Comparison of ENCODE assay signal across 14 cellular contexts in genomic region chr19:8393192-8393870, GRCh38. TPM values are rescaled to one million over a fixed set of nuclear protein-coding genes. Genes with fewer than 3 reads are reported as not detected.
A peak's percentile ranks its signal among the peaks of the same experiment; 100 is the strongest.
DNase-seq lines count a peak whose midpoint lies in the region; ATAC-seq and TF ChIP-seq lines count a peak whose summit lies in the region.
"Had no signal": no experiment of that assay in that cellular context is flagged by ENCODE, and none has a peak within 500 bp of the region (broad histone marks: within the 10 kb centered on the region; RNA-seq: fewer than 3 reads in every experiment).

No MANE protein-coding gene starts in this region.

- DNase-seq in Panc1 (ENCODE audit: low read depth, low spot score), result no peak
- no peak for DNase-seq in right atrium auricular region (ENCODE audit: low spot score)
- peak; percentile 63 for DNase-seq in posterior vena cava (ENCODE audit: low spot score)
- no peak for DNase-seq in naive thymus-derived CD4-positive, alpha-beta T cell
- DNase-seq in activated effector memory CD4-positive, alpha-beta T cell treated with anti-CD3 and anti-CD28 coated beads, Interleukin-2, amount 50 U/mL, for 16 hours, result no peak
- DNase-seq in NCI-H1694 (lab: John Stamatoyannopoulos, UW), result no peak
- DNase-seq: activated B cell treated with CpG ODN at 0.5 μM for 24 hours; activated T-cell treated with anti-CD3 and anti-CD28 coated beads, Interleukin-2, amount 50 U/mL, for 1 hour; GF-D8; MV-4-11; SIG-M5 had no signal

- H3K4me1 ChIP-seq in Panc1 (ENCODE audit: control insufficient read depth, insufficient read depth, low read length) (peaks cover 68% of the 10 kb centered on the region), right atrium auricular region (peaks cover 0 to 84% of the 10 kb centered on the region in 2 donors)
- peaks cover 8% of the 10 kb centered on the region in 2 donors for H3K4me1 ChIP-seq in naive thymus-derived CD4-positive, alpha-beta T cell (ENCODE audit: control insufficient read depth in 2 of 2, insufficient read depth in 2 of 2, low read length in 2 of 2)

- TF ChIP-seq CTCF in 22Rv1 (IDR thresholded peaks at IDR 0.05) (no peak), Panc1 (IDR thresholded peaks at IDR 0.05) (no peak), right atrium auricular region (IDR thresholded peaks at IDR 0.05) (no peak)

- no peaks in the 10 kb centered on the region for H3K9me3 Mint-ChIP-seq in naive thymus-derived CD4-positive, alpha-beta T cell
- H3K9me3 Mint-ChIP-seq: activated B cell treated with CpG ODN at 0.5 μM for 24 hours had no signal

- BruUV-seq in Panc1 (replicated peaks; lab: Mats Ljungman, UMichigan), result no TSS peak

- no peaks in the 10 kb centered on the region for H3K27me3 Mint-ChIP-seq in naive thymus-derived CD4-positive, alpha-beta T cell
- H3K27me3 Mint-ChIP-seq: activated B cell treated with CpG ODN at 0.5 μM for 24 hours had no signal

- peak overlapping the region in 4 of 10 donors; percentile 11 to 40 (median 32) for H3K4me3 Mint-ChIP-seq in naive thymus-derived CD4-positive, alpha-beta T cell
- H3K4me3 Mint-ChIP-seq: activated B cell treated with CpG ODN at 0.5 μM for 24 hours had no signal

- CTCF ChIA-PET in Panc1 (lab: Charles Lee), result no interaction called here
- CTCF ChIA-PET in naive thymus-derived CD4-positive, alpha-beta T cell (lab: Charles Lee), result interaction anchor here (0.6 kb wide), 1 partner anchor 199 kb away, joined by 3 read pairs; no protein-coding TSS in a partner anchor

- H3K27me3 ChIP-seq in Panc1 (ENCODE audit: control insufficient read depth, insufficient read depth, low read length), result no peaks in the 10 kb centered on the region
- H3K27me3 ChIP-seq in right atrium auricular region, result no peaks in the 10 kb centered on the region
- H3K27me3 ChIP-seq in naive thymus-derived CD4-positive, alpha-beta T cell (ENCODE audit: control insufficient read depth in 2 of 2, insufficient read depth in 2 of 2, low read length in 2 of 2), result no peaks in the 10 kb centered on the region

- H3K36me3 ChIP-seq in Panc1 (ENCODE audit: control insufficient read depth, insufficient read depth, low read length), result no peaks in the 10 kb centered on the region; the same call in 1 of the 2 replicates
- peaks cover 6% of the 10 kb centered on the region for H3K36me3 ChIP-seq in right atrium auricular region
- H3K36me3 ChIP-seq in naive thymus-derived CD4-positive, alpha-beta T cell (ENCODE audit: control insufficient read depth in 2 of 3, insufficient read depth in 3 of 3, low read length in 3 of 3), result peaks cover 0 to 15% (median 0%) of the 10 kb centered on the region in 3 experiments

- H3K4me1 Mint-ChIP-seq in naive thymus-derived CD4-positive, alpha-beta T cell, result peaks cover 28 to 55% (median 47%) of the 10 kb centered on the region in 7 donors

- POLR2A ChIA-PET in Panc1 (lab: Charles Lee), result interaction anchor here (0.5 to 0.6 kb wide), 2 partner anchors 43 to 704 kb away, joined by 4 read pairs; no protein-coding TSS in a partner anchor
- POLR2A ChIA-PET in naive thymus-derived CD4-positive, alpha-beta T cell (lab: Charles Lee), result interaction anchor here (1.2 kb wide), 1 partner anchor 18 kb away, joined by 6 read pairs; no protein-coding TSS in a partner anchor

- H3K9me3 ChIP-seq in Panc1 (ENCODE audit: control insufficient read depth, insufficient read depth, low read depth, low read length) (no peaks in the 10 kb centered on the region), right atrium auricular region (no peaks in the 10 kb centered on the region)
- H3K9me3 ChIP-seq in naive thymus-derived CD4-positive, alpha-beta T cell (ENCODE audit: control insufficient read depth in 2 of 3, low read length in 3 of 3), result no peaks in the 10 kb centered on the region

- no peak overlapping the region for H3K4me3 ChIP-seq in Panc1 (ENCODE audit: low read depth in 2 of 2, low read length in 2 of 2)
- H3K4me3 ChIP-seq in right atrium auricular region, result no peak overlapping the region
- H3K4me3 ChIP-seq in naive thymus-derived CD4-positive, alpha-beta T cell (ENCODE audit: low read length), result no peak overlapping the region

- H3K27ac ChIP-seq in 22Rv1, result peak overlapping the region; percentile 91
- peak overlapping the region; percentile 69 for H3K27ac ChIP-seq in Panc1 (ENCODE audit: low read length)
- peak overlapping the region; percentile 100 for H3K27ac ChIP-seq in right atrium auricular region
- no peak overlapping the region for H3K27ac ChIP-seq in naive thymus-derived CD4-positive, alpha-beta T cell (ENCODE audit: low read depth, low read length)
- H3K27ac ChIP-seq: HL-60 had no signal

- H3K36me3 Mint-ChIP-seq in naive thymus-derived CD4-positive, alpha-beta T cell, result peaks cover 0 to 5% (median 0%) of the 10 kb centered on the region in 5 donors

- in situ Hi-C loops in Panc1 (cut with HindIII; ENCODE audit: low pct_unique_long_range_greater_than_20kb, low sequenced_read_pairs), result no loop called here

- H3K27ac Mint-ChIP-seq in naive thymus-derived CD4-positive, alpha-beta T cell, result peak overlapping the region in 3 of 9 donors; percentile 38 to 64 (median 63)
- H3K27ac Mint-ChIP-seq: activated B cell treated with CpG ODN at 0.5 μM for 24 hours had no signal

- no peak for ATAC-seq in Panc1
- ATAC-seq in GM21526 (IDR thresholded peaks at IDR 0.05; ENCODE audit: low FRiP score, unreplicated experiment), result no peak
- no peak for ATAC-seq in naive thymus-derived CD4-positive, alpha-beta T cell

- intact Hi-C loops in Panc1 (cut with micrococcal nuclease; ENCODE audit: unreplicated experiment), result no loop called here
- intact Hi-C loops in posterior vena cava (cut with DNase I), result no loop called here
- intact Hi-C loops in naive thymus-derived CD4-positive, alpha-beta T cell (cut with micrococcal nuclease), result loop anchor here in 1 of 2 donors (5.0 kb wide), 2 partner anchors 199 to 471 kb away; partner anchors contain the start of gene SNAPC2

RNA-seq across cellular contexts. Expression of gene RAB11B, which starts 3.2 kb away (rescaled TPM):
- total RNA-seq in Panc1 (2021; ENCODE audit: unreplicated experiment) (135 TPM), right atrium auricular region (10 to 100 TPM; 51.0 to 66.0 TPM), posterior vena cava (10 to 100 TPM; 83.1 to 86.9 TPM)
- polyA plus RNA-seq in Panc1 (2012; ENCODE audit: insufficient read length), result 395 TPM
- total RNA-seq in naive thymus-derived CD4-positive, alpha-beta T cell, result 100 to 1,000 TPM in 3 of 5 experiments, 10 to 100 TPM in 2; 77.4 to 113 (median 103) TPM
- polyA plus RNA-seq in naive thymus-derived CD4-positive, alpha-beta T cell, result 10 to 100 TPM; 53.1 to 63.8 TPM

RNA-seq across cellular contexts. Expression of gene MARCHF2, which starts 19.8 kb away (rescaled TPM):
- total RNA-seq in Panc1 (2021; ENCODE audit: unreplicated experiment), result 32.6 TPM
- 62.9 TPM for polyA plus RNA-seq in Panc1 (2012; ENCODE audit: insufficient read length)
- 100 to 1,000 TPM; 222 to 270 TPM for total RNA-seq in right atrium auricular region
- total RNA-seq in posterior vena cava, result 10 to 100 TPM; 50.3 to 57.6 TPM
- total RNA-seq in naive thymus-derived CD4-positive, alpha-beta T cell, result 10 to 100 TPM; 18.0 to 42.1 (median 23.4) TPM
- polyA plus RNA-seq in naive thymus-derived CD4-positive, alpha-beta T cell, result 10 to 100 TPM; 23.2 to 41.4 TPM

RNA-seq across cellular contexts. Expression of gene ANGPTL4, which starts 29.4 kb away (rescaled TPM):
- total RNA-seq in Panc1 (2021; ENCODE audit: unreplicated experiment) (46.6 TPM), right atrium auricular region (10 to 100 TPM; 32.6 to 69.1 TPM), posterior vena cava (10 to 100 TPM; 10.4 to 95.3 TPM)
- 208 TPM for polyA plus RNA-seq in Panc1 (2012; ENCODE audit: insufficient read length)
- total RNA-seq in naive thymus-derived CD4-positive, alpha-beta T cell, result 1 to 10 TPM in 1 of 5 experiments, not detected in 4; 1.1 TPM
- polyA plus RNA-seq in naive thymus-derived CD4-positive, alpha-beta T cell, result not detected
- total RNA-seq: activated B cell treated with CpG ODN at 0.5 μM for 24 hours had no signal

RNA-seq across cellular contexts. Expression of gene KANK3, which starts 50.3 kb away (rescaled TPM):
- total RNA-seq in Panc1 (2021; ENCODE audit: unreplicated experiment) (1.2 TPM), right atrium auricular region (10 to 100 TPM; 12.8 to 18.4 TPM), posterior vena cava (10 to 100 TPM; 11.0 to 22.5 TPM)
- polyA plus RNA-seq in Panc1 (2012; ENCODE audit: insufficient read length), result 1.5 TPM
- total RNA-seq in naive thymus-derived CD4-positive, alpha-beta T cell, result 1 to 10 TPM; 1.3 to 4.4 (median 1.8) TPM
- polyA plus RNA-seq in naive thymus-derived CD4-positive, alpha-beta T cell, result under 1 TPM; 0.52 to 0.72 TPM

RNA-seq across cellular contexts. Expression of gene HNRNPM, which starts 51.4 kb away (rescaled TPM):
- total RNA-seq in Panc1 (2021; ENCODE audit: unreplicated experiment), result 225 TPM
- polyA plus RNA-seq in Panc1 (2012; ENCODE audit: insufficient read length), result 330 TPM
- total RNA-seq in right atrium auricular region, result 10 to 100 TPM; 51.0 to 76.5 TPM
- total RNA-seq in posterior vena cava, result 100 to 1,000 TPM; 118 to 119 TPM
- 100 to 1,000 TPM; 175 to 280 (median 272) TPM for total RNA-seq in naive thymus-derived CD4-positive, alpha-beta T cell
- 100 to 1,000 TPM; 210 to 378 TPM for polyA plus RNA-seq in naive thymus-derived CD4-positive, alpha-beta T cell

Comparison
In these comparisons a context has a peak if more than half of its experiments do, and no peak if none do; other contexts are left out.
1. RNA of gene ANGPTL4, which starts 29.4 kb away (total RNA-seq): 10.4 to 95.3 TPM in posterior vena cava, 32.6 to 69.1 TPM in right atrium auricular region and 46.6 TPM in Panc1 (single experiment); 1.1 TPM in naive thymus-derived CD4-positive, alpha-beta T cell; every median in the first group is over 4 times any median in the second.